Comparison of ENCODE assay signal across 14 cellular contexts in genomic region chr3:182808041-182808765, GRCh38. TPM values are rescaled to one million over a fixed set of nuclear protein-coding genes. Genes with fewer than 3 reads are reported as not detected.
DNase-seq lines count a peak whose midpoint lies in the region; FAIRE-seq and TF ChIP-seq lines count a peak whose summit lies in the region.
"Had no signal": no experiment of that assay in that cellular context is flagged by ENCODE, and none has a peak within 500 bp of the region (broad histone marks: within the 10 kb centered on the region; RNA-seq: fewer than 3 reads in every experiment).

No MANE protein-coding gene starts in this region.

- intact Hi-C loops in Calu3 (cut with micrococcal nuclease; ENCODE audit: unreplicated experiment) = no loop called here

- no peaks in the 10 kb centered on the region for H3K9me3 ChIP-seq in tibial nerve

- no TSS peak for BruUV-seq in Calu3 (replicated peaks; lab: Mats Ljungman, UMichigan)

- H3K27ac Mint-ChIP-seq in mesothelial cell of epicardium (peak overlapping the region; percentile 84), Calu3 (ENCODE audit: unreplicated experiment) (no peak overlapping the region), endothelial cell (ENCODE audit: unreplicated experiment) (no peak overlapping the region)

- no peak for TF ChIP-seq POLR2A in tibial nerve (IDR thresholded peaks at IDR 0.05)

- H3K36me3 Mint-ChIP-seq in mesothelial cell of epicardium = peaks cover 4% of the 10 kb centered on the region
- H3K36me3 Mint-ChIP-seq in Calu3 (ENCODE audit: insufficient read depth, unreplicated experiment) = no peaks in the 10 kb centered on the region
- no peaks in the 10 kb centered on the region for H3K36me3 Mint-ChIP-seq in endothelial cell (ENCODE audit: low read depth, unreplicated experiment)

- DNase-seq in AG10803 (ENCODE audit: low read depth) = peak; percentile 49
- DNase-seq in GM19239 (ENCODE audit: insufficient read length, low spot score) = no peak
- DNase-seq in mesothelial cell of epicardium (ENCODE audit: low spot score in 2 of 2, unreplicated experiment in 2 of 2) = no peak
- DNase-seq in tibial nerve (ENCODE audit: low spot score in 2 of 2) = no peak
- DNase-seq in RCC 7860 (ENCODE audit: low spot score) = no peak
- DNase-seq in Calu3 = no peak
- no peak for DNase-seq in endothelial cell (ENCODE audit: low spot score)
- DNase-seq: MM.1S, NCI-H1092 treated with DMSO at 0.1 percent for 48 hours, NCI-H2081 treated with DMSO at 0.1 percent for 48 hours, NCI-H524 treated with DMSO at 0.1 percent for 48 hours had no signal

- CTCF ChIA-PET in Calu3 (lab: Charles Lee) = interaction anchor here (1.5 kb wide), 1 partner anchor 10 kb away, joined by 3 read pairs; no protein-coding TSS in a partner anchor

- no peak for TF ChIP-seq EP300 in tibial nerve (IDR thresholded peaks at IDR 0.05)

- H3K4me3 Mint-ChIP-seq in mesothelial cell of epicardium (no peak overlapping the region), Calu3 (ENCODE audit: low read depth, unreplicated experiment) (no peak overlapping the region), endothelial cell (ENCODE audit: unreplicated experiment) (no peak overlapping the region)

- H3K4me3 ChIP-seq in AG10803 (ENCODE audit: low read length) (no peak overlapping the region), tibial nerve (no peak overlapping the region)
- H3K4me3 ChIP-seq: BLaER1 treated with 17β-estradiol and CSF1 and Interleukin-3, amounts not matched to agents 10 nM and 100 nM had no signal

- H3K36me3 ChIP-seq in tibial nerve = no peaks in the 10 kb centered on the region

- peak; percentile 77 for FAIRE-seq in GM19239 (lab: Jason Lieb, UNC)
- FAIRE-seq in RCC 7860 (lab: Jason Lieb, UNC) = no peak

- WGBS in tibial nerve, 2 donors = 85% methylated on average over 3 of the region's 3 CpGs

- TF ChIP-seq CTCF in AG10803 (conservative IDR thresholded peaks at IDR 0.05; ENCODE audit: low read length) (no peak), VCaP (conservative IDR thresholded peaks at IDR 0.05) (no peak), mesothelial cell of epicardium (IDR thresholded peaks at IDR 0.05; ENCODE audit: unreplicated experiment) (no peak), tibial nerve (IDR thresholded peaks at IDR 0.05) (no peak), Calu3 (IDR thresholded peaks at IDR 0.05; ENCODE audit: unreplicated experiment) (no peak), endothelial cell (IDR thresholded peaks at IDR 0.05; ENCODE audit: unreplicated experiment) (no peak)

- H3K27me3 ChIP-seq in tibial nerve = no peaks in the 10 kb centered on the region
- H3K27me3 ChIP-seq: BLaER1 treated with 17β-estradiol and CSF1 and Interleukin-3, amounts not matched to agents 10 nM and 100 nM had no signal

- H3K4me1 ChIP-seq in tibial nerve = peaks cover 0 to 37% (median 2%) of the 10 kb centered on the region in 4 donors

- H3K27me3 Mint-ChIP-seq in mesothelial cell of epicardium (ENCODE audit: low read depth) (no peaks in the 10 kb centered on the region), Calu3 (ENCODE audit: unreplicated experiment) (no peaks in the 10 kb centered on the region), endothelial cell (ENCODE audit: unreplicated experiment) (no peaks in the 10 kb centered on the region)

- H3K4me1 Mint-ChIP-seq in mesothelial cell of epicardium (peaks cover 30% of the 10 kb centered on the region), Calu3 (ENCODE audit: low read depth, unreplicated experiment) (no peaks in the 10 kb centered on the region), endothelial cell (ENCODE audit: unreplicated experiment) (peaks cover 9% of the 10 kb centered on the region)

- H3K27ac ChIP-seq in VCaP (peak overlapping the region; percentile 46), tibial nerve (no peak overlapping the region)
- H3K27ac ChIP-seq: BLaER1 treated with 17β-estradiol and CSF1 and Interleukin-3, amounts not matched to agents 10 nM and 100 nM; KMS-11 had no signal

- H3K9me3 Mint-ChIP-seq in mesothelial cell of epicardium (peaks cover 6% of the 10 kb centered on the region), Calu3 (ENCODE audit: low read depth, unreplicated experiment) (no peaks in the 10 kb centered on the region), endothelial cell (ENCODE audit: unreplicated experiment) (no peaks in the 10 kb centered on the region)

RNA-seq across cellular contexts. Expression of gene ATP11B, which starts 14.9 kb away (rescaled TPM):
- total RNA-seq in mesothelial cell of epicardium (72.3 to 76.1 TPM (median 73.9 TPM) in 3 replicates), tibial nerve (100 to 1,000 TPM in 2 of 4 donors, 10 to 100 TPM in 2; 80.8 to 114 (median 100) TPM), Calu3 (2022) (81.9 and 84.0 TPM in 2 replicates), endothelial cell (ENCODE audit: unreplicated experiment) (45.3 TPM)
